1 cellular context compared by ENCODE assay signal in genomic region chr2:167292430-167293171, GRCh38.
A peak's percentile ranks its signal among the peaks of the same experiment; 100 is the strongest.
TF ChIP-seq lines count a peak whose summit lies in the region.

TSS of gene B3GALT1 (plus strand) at chr2:167293001.

TF ChIP-seq in IMR-90, 13 proteins besides CTCF, POLR2A, EP300 and RAD21 (continued from another document):
- TF ChIP-seq ELK1 (IDR thresholded peaks at IDR 0.05; ENCODE audit: borderline replicate concordance, low read depth, low read length): no peak
- peak; percentile 71; the same call in 1 of the 2 replicates for TF ChIP-seq MAZ (IDR thresholded peaks at IDR 0.05; ENCODE audit: borderline replicate concordance, low read depth, low read length)
- no peak for TF ChIP-seq MAFK (IDR thresholded peaks at IDR 0.05; ENCODE audit: low read depth, low read length)
- TF ChIP-seq MXI1 (IDR thresholded peaks at IDR 0.05; ENCODE audit: borderline replicate concordance, low read depth, low read length): peak; percentile 49; the same call in 1 of the 2 replicates
- no peak for TF ChIP-seq RFX5 (IDR thresholded peaks at IDR 0.05; ENCODE audit: low read depth, low read length)
- 0 out of 2 replicates have a peak, but pooled peaks have one; percentile 23 for TF ChIP-seq FOS (IDR thresholded peaks at IDR 0.05; ENCODE audit: low read depth, low read length)
